In genomic region chr2:111429353-111429752, GRCh38 we compare ENCODE assay signal across 8 cellular contexts.
DNase-seq lines count a peak whose midpoint lies in the region; ATAC-seq, FAIRE-seq and TF ChIP-seq lines count a peak whose summit lies in the region.
"Not testable (repeated sequence)": the region's sequence is repeated elsewhere in the genome, so short reads cannot be mapped to it uniquely, and the experiment has no call there.

No MANE protein-coding gene starts in this region.

- not testable (repeated sequence) for H3K27ac Mint-ChIP-seq in activated naive CD4-positive, alpha-beta T cell treated with anti-CD3 and anti-CD28 coated beads for 36 hours
- peak overlapping the region; percentile 94 for H3K27ac Mint-ChIP-seq in stimulated activated naive CD8-positive, alpha-beta T cell treated with anti-CD3 and anti-CD28 coated beads, Interleukin-15, Interleukin-2, amounts not matched to agents 100 ng/mL and 50 ng/mL, for 24 hours

- H3K27ac ChIP-seq in SU-DHL-6 (ENCODE audit: low read depth, low read length) = peak overlapping the region; percentile 29; the same call in 1 of the 2 replicates

- H3K9me3 ChIP-seq in SU-DHL-6 (ENCODE audit: insufficient read depth, low read length) = not testable (repeated sequence)

- H3K4me3 ChIP-seq in SU-DHL-6 (ENCODE audit: insufficient read depth, low read length, poor library complexity, severe bottlenecking) = not testable (repeated sequence)

- peak; percentile 78 for FAIRE-seq in GM18507 (lab: Jason Lieb, UNC)

- H3K9me3 Mint-ChIP-seq in activated naive CD4-positive, alpha-beta T cell treated with anti-CD3 and anti-CD28 coated beads for 36 hours; stimulated activated naive CD8-positive, alpha-beta T cell treated with anti-CD3 and anti-CD28 coated beads, Interleukin-15, Interleukin-2, amounts not matched to agents 100 ng/mL and 50 ng/mL, for 24 hours: not testable (repeated sequence)

- not testable (repeated sequence) for H4K20me1 ChIP-seq in SU-DHL-6 (ENCODE audit: low read depth, low read length)

- H3F3A ChIP-seq in SU-DHL-6 (ENCODE audit: insufficient read depth) = not testable (repeated sequence)

- H2AFZ ChIP-seq in SU-DHL-6 (ENCODE audit: low read depth, low read length, severe bottlenecking) = not testable (repeated sequence)

- peaks cover 29% of the 10 kb centered on the region for H3K4me1 Mint-ChIP-seq in activated naive CD4-positive, alpha-beta T cell treated with anti-CD3 and anti-CD28 coated beads for 36 hours (ENCODE audit: low read depth)
- peaks cover 50% of the 10 kb centered on the region for H3K4me1 Mint-ChIP-seq in stimulated activated naive CD8-positive, alpha-beta T cell treated with anti-CD3 and anti-CD28 coated beads, Interleukin-15, Interleukin-2, amounts not matched to agents 100 ng/mL and 50 ng/mL, for 24 hours (ENCODE audit: low read depth)

- not testable (repeated sequence) for DNase-seq in GM18507 (ENCODE audit: extremely low spot score, insufficient read length, low read depth)
- DNase-seq in activated naive CD4-positive, alpha-beta T cell treated with anti-CD3 and anti-CD28 coated beads for 36 hours = peak; percentile 45
- peak; percentile 44 for DNase-seq in kidney tubule cell (ENCODE audit: low spot score)

- H3K9me2 ChIP-seq in SU-DHL-6 (replicated peaks; ENCODE audit: insufficient read depth, low read length) = not testable (repeated sequence)

- H3K4me2 ChIP-seq in SU-DHL-6 (ENCODE audit: low read depth, low read length, poor library complexity, severe bottlenecking) = peak overlapping the region; percentile 15

- ATAC-seq in GM19467 (IDR thresholded peaks at IDR 0.05; ENCODE audit: unreplicated experiment) = peak; percentile 43
- ATAC-seq in HG02571 (IDR thresholded peaks at IDR 0.05; ENCODE audit: unreplicated experiment) = peak; percentile 41
- peak; percentile 57 for ATAC-seq in HG03196 (IDR thresholded peaks at IDR 0.05; ENCODE audit: unreplicated experiment)

- H3K36me3 Mint-ChIP-seq in activated naive CD4-positive, alpha-beta T cell treated with anti-CD3 and anti-CD28 coated beads for 36 hours (ENCODE audit: low read depth); stimulated activated naive CD8-positive, alpha-beta T cell treated with anti-CD3 and anti-CD28 coated beads, Interleukin-15, Interleukin-2, amounts not matched to agents 100 ng/mL and 50 ng/mL, for 24 hours (ENCODE audit: low read depth): not testable (repeated sequence)

- not testable (repeated sequence) for H3K36me3 ChIP-seq in SU-DHL-6 (ENCODE audit: low read length)

- CTCF ChIA-PET in activated naive CD4-positive, alpha-beta T cell treated with anti-CD3 and anti-CD28 coated beads for 36 hours (lab: Charles Lee) = not testable (repeated sequence)

- not testable (repeated sequence) for H3K9ac ChIP-seq in SU-DHL-6 (ENCODE audit: low read length)

- not testable (repeated sequence) for H3K79me2 ChIP-seq in SU-DHL-6 (ENCODE audit: insufficient read depth, low read length)

- not testable (repeated sequence) for H3K27me3 ChIP-seq in SU-DHL-6 (ENCODE audit: low read length)

- not testable (repeated sequence) for TF ChIP-seq CTCF in SU-DHL-6 (IDR thresholded peaks at IDR 0.05; ENCODE audit: insufficient read depth, low read length, poor library complexity, severe bottlenecking)

- H3K4me3 Mint-ChIP-seq in activated naive CD4-positive, alpha-beta T cell treated with anti-CD3 and anti-CD28 coated beads for 36 hours = not testable (repeated sequence)
- peak overlapping the region; percentile 50 for H3K4me3 Mint-ChIP-seq in stimulated activated naive CD8-positive, alpha-beta T cell treated with anti-CD3 and anti-CD28 coated beads, Interleukin-15, Interleukin-2, amounts not matched to agents 100 ng/mL and 50 ng/mL, for 24 hours

- not testable (repeated sequence) for H3K27me3 Mint-ChIP-seq in activated naive CD4-positive, alpha-beta T cell treated with anti-CD3 and anti-CD28 coated beads for 36 hours (ENCODE audit: low read depth); stimulated activated naive CD8-positive, alpha-beta T cell treated with anti-CD3 and anti-CD28 coated beads, Interleukin-15, Interleukin-2, amounts not matched to agents 100 ng/mL and 50 ng/mL, for 24 hours

- intact Hi-C loops in activated naive CD4-positive, alpha-beta T cell treated with anti-CD3 and anti-CD28 coated beads for 36 hours (cut with micrococcal nuclease) = not testable (repeated sequence)
